ENCODE assay signal across 8 cellular contexts in the genomic region with DNA sequence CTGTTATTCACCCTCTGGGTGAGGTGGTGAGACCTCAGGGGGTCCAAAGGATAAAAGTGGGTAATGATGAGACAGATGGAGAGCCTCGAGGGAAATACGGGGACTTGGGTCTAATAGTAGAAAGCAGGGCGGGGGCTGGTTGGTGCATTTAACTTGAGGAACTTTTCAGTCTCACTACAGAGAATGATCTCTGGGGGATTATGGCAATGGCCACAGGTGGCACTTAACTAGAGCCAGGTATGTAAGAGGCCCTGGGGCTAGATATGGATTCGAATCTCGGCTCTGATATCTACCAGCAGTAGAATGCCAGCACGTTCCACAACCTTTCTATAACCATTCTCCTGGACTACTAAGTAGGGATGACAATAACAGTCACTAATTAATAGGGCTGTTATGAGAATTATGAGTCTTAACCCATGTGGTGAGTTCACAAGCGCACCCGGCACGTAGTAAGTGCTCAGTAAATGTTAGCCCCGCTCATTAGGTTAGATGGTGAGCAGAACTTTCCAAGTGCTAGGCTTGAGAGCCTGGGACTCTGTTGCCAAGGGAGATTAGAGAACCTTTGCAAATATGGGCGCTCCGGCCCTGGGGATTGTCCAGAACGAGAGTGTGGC. TPM values are rescaled to one million over a fixed set of nuclear protein-coding genes. Genes with fewer than 3 reads are reported as not detected.
DNase-seq lines count a peak whose midpoint lies in the region; ATAC-seq and TF ChIP-seq lines count a peak whose summit lies in the region.

No MANE protein-coding gene starts in this region.

- TF ChIP-seq CTCF in WTC11 (IDR thresholded peaks at IDR 0.05) (no peak), left lung (IDR thresholded peaks at IDR 0.05) (no peak), suprapubic skin (IDR thresholded peaks at IDR 0.05) (no peak)

- ATAC-seq in activated CD8-positive, alpha-beta memory T cell treated with anti-CD3 and anti-CD28 coated beads, Interleukin-2, amount 10 ng/mL, durations not matched to agents 7 days and 5 days: no peak
- ATAC-seq in WTC11: no peak
- ATAC-seq in left lung: no peak
- ATAC-seq in HG03139 (IDR thresholded peaks at IDR 0.05; ENCODE audit: unreplicated experiment): no peak

- H3K4me1 ChIP-seq in left lung: peaks cover 8 to 49% of the 10 kb centered on the region in 2 donors
- H3K4me1 ChIP-seq in suprapubic skin: peaks cover 37% of the 10 kb centered on the region

- no peak for TF ChIP-seq POLR2A in suprapubic skin (IDR thresholded peaks at IDR 0.05)

- H3K36me3 ChIP-seq in left lung: no peaks in the 10 kb centered on the region
- H3K36me3 ChIP-seq in suprapubic skin: no peaks in the 10 kb centered on the region

- H3K27ac ChIP-seq in left lung: peak overlapping the region in 1 of 2 donors; percentile 88
- no peak overlapping the region for H3K27ac ChIP-seq in suprapubic skin

- H3K4me3 ChIP-seq in left lung (peak overlapping the region; percentile 50 to 75), suprapubic skin (peak overlapping the region; percentile 79)

- no peaks in the 10 kb centered on the region for H3K9me3 Mint-ChIP-seq in activated CD8-positive, alpha-beta memory T cell treated with anti-CD3 and anti-CD28 coated beads, Interleukin-2, amount 10 ng/mL, durations not matched to agents 7 days and 5 days (ENCODE audit: low read depth)
- H3K9me3 Mint-ChIP-seq in WTC11: no peaks in the 10 kb centered on the region

- TF ChIP-seq EP300 in suprapubic skin (IDR thresholded peaks at IDR 0.05): no peak

- H3K9me3 ChIP-seq in left lung (no peaks in the 10 kb centered on the region), suprapubic skin (no peaks in the 10 kb centered on the region)

- intact Hi-C loops in left lung (cut with DNase I): loop anchor here (5.0 to 10.0 kb wide), 3 partner anchors 287 to 385 kb away; no protein-coding TSS in a partner anchor

- H3K27me3 ChIP-seq in left lung: peaks cover 0 to 32% of the 10 kb centered on the region in 2 donors
- peaks cover 58% of the 10 kb centered on the region for H3K27me3 ChIP-seq in suprapubic skin

- H3K4me1 Mint-ChIP-seq in activated CD8-positive, alpha-beta memory T cell treated with anti-CD3 and anti-CD28 coated beads, Interleukin-2, amount 10 ng/mL, durations not matched to agents 7 days and 5 days: peaks cover 13% of the 10 kb centered on the region
- H3K4me1 Mint-ChIP-seq in WTC11: peaks cover 28% of the 10 kb centered on the region

- peaks cover 2% of the 10 kb centered on the region for H3K36me3 Mint-ChIP-seq in activated CD8-positive, alpha-beta memory T cell treated with anti-CD3 and anti-CD28 coated beads, Interleukin-2, amount 10 ng/mL, durations not matched to agents 7 days and 5 days
- H3K36me3 Mint-ChIP-seq in WTC11: no peaks in the 10 kb centered on the region

- H3K27ac Mint-ChIP-seq in activated CD8-positive, alpha-beta memory T cell treated with anti-CD3 and anti-CD28 coated beads, Interleukin-2, amount 10 ng/mL, durations not matched to agents 7 days and 5 days: no peak overlapping the region
- no peak overlapping the region for H3K27ac Mint-ChIP-seq in WTC11

- CTCF ChIA-PET in activated CD8-positive, alpha-beta memory T cell treated with anti-CD3 and anti-CD28 coated beads, Interleukin-2, amount 10 ng/mL, durations not matched to agents 7 days and 5 days (lab: Charles Lee): interaction anchor here (0.8 to 4.5 kb wide), 4 partner anchors 12 to 312 kb away, joined by 3 to 22 read pairs (median 7); partner anchors contain the start of gene CEP83
- CTCF ChIA-PET in WTC11 (lab: Charles Lee): interaction anchor here (0.6 to 0.7 kb wide), 2 partner anchors 12 to 13 kb away, joined by 3 read pairs; no protein-coding TSS in a partner anchor

- POLR2A ChIA-PET in WTC11 (lab: Charles Lee): no interaction called here

- DNase-seq in activated CD8-positive, alpha-beta memory T cell treated with anti-CD3 and anti-CD28 coated beads, Interleukin-2, amount 10 ng/mL, durations not matched to agents 7 days and 5 days: no peak
- DNase-seq in activated CD8-positive, alpha-beta memory T cell treated with anti-CD3 and anti-CD28 coated beads, Interleukin-2, amount 50 U/mL, for 48 hours: no peak
- DNase-seq in WTC11 (ENCODE audit: low spot score): no peak
- DNase-seq in left lung: no peak
- no peak for DNase-seq in suprapubic skin (ENCODE audit: low spot score in 2 of 2)
- DNase-seq in A172 (ENCODE audit: low spot score): no peak
- no peak for DNase-seq in DMS79 treated with DMSO at 0.1 percent for 48 hours (lab: John Stamatoyannopoulos, UW)

- peak overlapping the region; percentile 74 for H3K4me3 Mint-ChIP-seq in activated CD8-positive, alpha-beta memory T cell treated with anti-CD3 and anti-CD28 coated beads, Interleukin-2, amount 10 ng/mL, durations not matched to agents 7 days and 5 days
- peak overlapping the region; percentile 64 for H3K4me3 Mint-ChIP-seq in WTC11

- WGBS in suprapubic skin: 65% methylated on average over 13 of the region's 13 CpGs

- H3K27me3 Mint-ChIP-seq in activated CD8-positive, alpha-beta memory T cell treated with anti-CD3 and anti-CD28 coated beads, Interleukin-2, amount 10 ng/mL, durations not matched to agents 7 days and 5 days: peaks cover 66% of the 10 kb centered on the region
- peaks cover 82% of the 10 kb centered on the region for H3K27me3 Mint-ChIP-seq in WTC11 (ENCODE audit: low read depth)

TF ChIP-seq in WTC11, 78 proteins besides CTCF, POLR2A, EP300 and RAD21:
- TF ChIP-seq, protein P1, sequence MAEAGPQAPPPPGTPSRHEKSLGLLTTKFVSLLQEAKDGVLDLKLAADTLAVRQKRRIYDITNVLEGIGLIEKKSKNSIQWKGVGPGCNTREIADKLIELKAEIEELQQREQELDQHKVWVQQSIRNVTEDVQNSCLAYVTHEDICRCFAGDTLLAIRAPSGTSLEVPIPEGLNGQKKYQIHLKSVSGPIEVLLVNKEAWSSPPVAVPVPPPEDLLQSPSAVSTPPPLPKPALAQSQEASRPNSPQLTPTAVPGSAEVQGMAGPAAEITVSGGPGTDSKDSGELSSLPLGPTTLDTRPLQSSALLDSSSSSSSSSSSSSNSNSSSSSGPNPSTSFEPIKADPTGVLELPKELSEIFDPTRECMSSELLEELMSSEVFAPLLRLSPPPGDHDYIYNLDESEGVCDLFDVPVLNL (CRISPR knock-in tag; IDR thresholded peaks at IDR 0.05; ENCODE audit: borderline replicate concordance, low read depth): no peak
- TF ChIP-seq FOXK1 (CRISPR knock-in tag; IDR thresholded peaks at IDR 0.05) (no peak), GTF2I (CRISPR knock-in tag; conservative IDR thresholded peaks at IDR 0.05) (peak; percentile 73; the same call in 1 of the 2 replicates), GABPB1 (CRISPR knock-in tag; IDR thresholded peaks at IDR 0.05) (no peak)
TF ChIP-seq in WTC11: peak in this region for 1.

RNA-seq across cellular contexts. Expression of gene PLXNC1, which starts 0.9 kb away (rescaled TPM):
- total RNA-seq in activated CD8-positive, alpha-beta memory T cell treated with anti-CD3 and anti-CD28 coated beads, Interleukin-2, amount 10 ng/mL, durations not matched to agents 7 days and 5 days: 10 to 100 TPM; 10.4 to 13.1 TPM
- 1.4 to 3.1 TPM (median 2.0 TPM) in 3 replicates for total RNA-seq in WTC11 (2021)
- 10 to 100 TPM; 14.5 to 55.9 TPM for total RNA-seq in left lung
- 10 to 100 TPM in 3 of 4 donors, 1 to 10 TPM in 1; 8.1 to 30.9 (median 15.3) TPM for total RNA-seq in suprapubic skin
- 0.07 and 0.29 TPM in 2 replicates for total RNA-seq in A172 (2014; rRNA removed; shearing (Covaris generic))
